ENCODE assay signal across 31 cellular contexts in the genomic region with DNA sequence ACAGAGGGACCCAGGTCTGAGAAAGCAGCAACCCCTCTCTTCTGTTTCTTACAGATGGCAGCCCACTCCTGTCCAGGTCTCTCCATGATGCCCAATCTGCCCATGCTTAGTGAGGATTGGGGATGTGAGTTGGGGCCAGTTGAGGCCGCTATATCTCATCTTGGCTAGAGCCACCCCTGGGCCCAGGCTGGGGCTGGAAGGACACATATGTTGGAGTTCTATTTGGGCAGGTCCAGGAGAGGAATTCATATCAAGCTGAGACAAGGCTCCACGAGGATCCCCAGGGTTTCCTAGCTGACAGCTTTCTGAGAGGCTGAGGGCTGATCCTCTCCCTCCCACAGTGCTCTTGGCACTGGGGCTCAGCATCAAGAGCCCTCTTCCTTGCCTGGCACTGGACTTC. TPM values are rescaled to one million over a fixed set of nuclear protein-coding genes. Genes with fewer than 3 reads are reported as not detected.
"Had no signal": no experiment of that assay in that cellular context is flagged by ENCODE, and none has a peak within 500 bp of the region (broad histone marks: within the 10 kb centered on the region; RNA-seq: fewer than 3 reads in every experiment).

No MANE protein-coding gene starts in this region.

- DNase-seq: activated CD4-positive, alpha-beta T cell treated with anti-CD3 and anti-CD28 coated beads, Interleukin-2, amount 10 ng/mL, durations not matched to agents 24 days and 14 days; activated CD4-positive, alpha-beta T cell treated with anti-CD3 and anti-CD28 coated beads, Interleukin-2, amount 50 U/mL, for 4 hours; activated CD8-positive, alpha-beta T cell treated with anti-CD3 and anti-CD28 coated beads for 36 hours; activated effector memory CD4-positive, alpha-beta T cell treated with Interleukin-2 at 50 U/mL for 16 hours; activated naive CD4-positive, alpha-beta T cell treated with anti-CD3 and anti-CD28 coated beads, Interleukin-2, amount 50 U/mL, for 16 hours; activated naive CD8-positive, alpha-beta T cell treated with anti-CD3 and anti-CD28 coated beads for 36 hours; activated T-cell treated with anti-CD3 and anti-CD28 coated beads for 4 hours; activated T-cell treated with anti-CD3 and anti-CD28 coated beads, Interleukin-2, amount 50 U/mL, for 4 hours; amniotic stem cell; NCI-H1105; NCI-H1436; NCI-H1694; NCI-H1930; NCI-H2081 treated with DMSO at 0.1 percent for 48 hours; NCI-H226; NCI-H446 treated with DMSO at 0.1 percent for 48 hours; NCI-H524 treated with DMSO at 0.1 percent for 48 hours; NK-92 treated with Interleukin-12 subunit alpha and Interleukin-12 subunit beta, amount 100 ng/mL, for 24 hours; PC-3; Right ventricle myocardium superior; SW 1271 had no signal

- H3K4me3 ChIP-seq: ascending aorta, cardiac muscle cell, K562 had no signal

- H3K27ac ChIP-seq: ascending aorta, cardiac muscle cell, RWPE1 had no signal

- H3K9me3 ChIP-seq: ascending aorta had no signal

- H3K27ac Mint-ChIP-seq: activated CD4-positive, alpha-beta T cell treated with anti-CD3 and anti-CD28 coated beads, Interleukin-2, amount 10 ng/mL, durations not matched to agents 24 days and 14 days; activated CD8-positive, alpha-beta T cell treated with anti-CD3 and anti-CD28 coated beads for 36 hours; activated naive CD8-positive, alpha-beta T cell treated with anti-CD3 and anti-CD28 coated beads for 36 hours; activated T-helper 1 cell treated with anti-CD3 and anti-CD28 coated beads, Interleukin-12 subunit alpha, Interleukin-12 subunit beta, Interleukin-2, Interleukin-4 antibody, amounts not matched to agents 30 ng/mL and 10 ng/mL and 1 ng/mL, durations not matched to agents 14 hours and 24 hours and 36 hours; T-helper 2 cell treated with Interferon-gamma antibody and Interleukin-4, amounts not matched to agents 5 μg/mL and 100 μg/mL, for 36 hours had no signal

- H3K4me1 ChIP-seq: ascending aorta had no signal

- H3K4me3 Mint-ChIP-seq: activated CD4-positive, alpha-beta T cell treated with anti-CD3 and anti-CD28 coated beads, Interleukin-2, amount 10 ng/mL, durations not matched to agents 24 days and 14 days; activated CD8-positive, alpha-beta T cell treated with anti-CD3 and anti-CD28 coated beads for 36 hours; activated naive CD8-positive, alpha-beta T cell treated with anti-CD3 and anti-CD28 coated beads for 36 hours; activated T-cell treated with anti-CD3 and anti-CD28 coated beads, Interleukin-2, amount 50 U/mL, for 4 hours; activated T-helper 1 cell treated with anti-CD3 and anti-CD28 coated beads, Interleukin-12 subunit alpha, Interleukin-12 subunit beta, Interleukin-2, Interleukin-4 antibody, amounts not matched to agents 30 ng/mL and 10 ng/mL and 1 ng/mL, durations not matched to agents 14 hours and 24 hours and 36 hours; T-helper 2 cell treated with Interferon-gamma antibody and Interleukin-4, amounts not matched to agents 5 μg/mL and 100 μg/mL, for 36 hours had no signal

- H3K9me3 Mint-ChIP-seq: activated CD8-positive, alpha-beta T cell treated with anti-CD3 and anti-CD28 coated beads for 36 hours; activated naive CD8-positive, alpha-beta T cell treated with anti-CD3 and anti-CD28 coated beads for 36 hours; activated T-cell treated with anti-CD3 and anti-CD28 coated beads, Interleukin-2, amount 50 U/mL, for 4 hours; activated T-helper 1 cell treated with anti-CD3 and anti-CD28 coated beads, Interleukin-12 subunit alpha, Interleukin-12 subunit beta, Interleukin-2, Interleukin-4 antibody, amounts not matched to agents 30 ng/mL and 10 ng/mL and 1 ng/mL, durations not matched to agents 14 hours and 24 hours and 36 hours; central memory CD8-positive, alpha-beta T cell; T-helper 2 cell treated with Interferon-gamma antibody and Interleukin-4, amounts not matched to agents 5 μg/mL and 100 μg/mL, for 36 hours had no signal

- H3K36me3 ChIP-seq: ascending aorta, cardiac muscle cell had no signal

- H3K27me3 Mint-ChIP-seq: activated CD4-positive, alpha-beta T cell treated with anti-CD3 and anti-CD28 coated beads, Interleukin-2, amount 10 ng/mL, durations not matched to agents 24 days and 14 days; activated CD8-positive, alpha-beta T cell treated with anti-CD3 and anti-CD28 coated beads for 36 hours; activated naive CD8-positive, alpha-beta T cell treated with anti-CD3 and anti-CD28 coated beads for 36 hours had no signal

- H3K27me3 ChIP-seq: ascending aorta, cardiac muscle cell had no signal

- ATAC-seq: activated CD8-positive, alpha-beta T cell treated with anti-CD3 and anti-CD28 coated beads for 36 hours; activated T-cell treated with anti-CD3 and anti-CD28 coated beads, Interleukin-2, amount 50 U/mL, for 4 hours; K562; PC-3 had no signal

- H3K36me3 Mint-ChIP-seq: activated naive CD8-positive, alpha-beta T cell treated with anti-CD3 and anti-CD28 coated beads for 36 hours had no signal

RNA-seq across cellular contexts. Expression of a gene that starts 11.4 kb away (rescaled TPM):
- total RNA-seq: activated CD4-positive, alpha-beta T cell treated with anti-CD3 and anti-CD28 coated beads, Interleukin-2, amount 10 ng/mL, durations not matched to agents 24 days and 14 days; activated CD8-positive, alpha-beta memory T cell treated with anti-CD3 and anti-CD28 coated beads for 36 hours; activated T-cell treated with anti-CD3 and anti-CD28 coated beads, Interleukin-2, amount 50 U/mL, for 4 hours; activated T-helper 1 cell treated with anti-CD3 and anti-CD28 coated beads, Interleukin-12 subunit alpha, Interleukin-12 subunit beta, Interleukin-2, Interleukin-4 antibody, amounts not matched to agents 30 ng/mL and 10 ng/mL and 1 ng/mL, durations not matched to agents 14 hours and 24 hours and 36 hours; ascending aorta; cardiac muscle cell; PC-3; Right ventricle myocardium superior had no signal
- polyA plus RNA-seq: cardiac muscle cell had no signal

RNA-seq across cellular contexts. Expression of a gene that starts 34.6 kb away (rescaled TPM):
- total RNA-seq: activated CD4-positive, alpha-beta T cell treated with anti-CD3 and anti-CD28 coated beads, Interleukin-2, amount 10 ng/mL, durations not matched to agents 24 days and 14 days; activated CD8-positive, alpha-beta memory T cell treated with anti-CD3 and anti-CD28 coated beads for 36 hours; activated CD8-positive, alpha-beta T cell treated with anti-CD3 and anti-CD28 coated beads for 36 hours; activated naive CD8-positive, alpha-beta T cell treated with anti-CD3 and anti-CD28 coated beads for 36 hours; activated T-cell treated with anti-CD3 and anti-CD28 coated beads, Interleukin-2, amount 50 U/mL, for 4 hours; activated T-helper 1 cell treated with anti-CD3 and anti-CD28 coated beads, Interleukin-12 subunit alpha, Interleukin-12 subunit beta, Interleukin-2, Interleukin-4 antibody, amounts not matched to agents 30 ng/mL and 10 ng/mL and 1 ng/mL, durations not matched to agents 14 hours and 24 hours and 36 hours; ascending aorta; MCF 10A; PC-3; T-helper 1 cell treated with Interleukin-12 subunit alpha and Interleukin-12 subunit beta and Interleukin-4 antibody, amounts not matched to agents 30 ng/mL and 1 ng/mL, for 36 hours had no signal

RNA-seq across cellular contexts. Expression of a gene that starts 46.7 kb away (rescaled TPM):
- total RNA-seq: activated CD4-positive, alpha-beta T cell treated with anti-CD3 and anti-CD28 coated beads, Interleukin-2, amount 10 ng/mL, durations not matched to agents 24 days and 14 days; activated CD8-positive, alpha-beta memory T cell treated with anti-CD3 and anti-CD28 coated beads for 36 hours; activated CD8-positive, alpha-beta T cell treated with anti-CD3 and anti-CD28 coated beads for 36 hours; activated naive CD8-positive, alpha-beta T cell treated with anti-CD3 and anti-CD28 coated beads for 36 hours; activated T-cell treated with anti-CD3 and anti-CD28 coated beads, Interleukin-2, amount 50 U/mL, for 4 hours; activated T-helper 1 cell treated with anti-CD3 and anti-CD28 coated beads, Interleukin-12 subunit alpha, Interleukin-12 subunit beta, Interleukin-2, Interleukin-4 antibody, amounts not matched to agents 30 ng/mL and 10 ng/mL and 1 ng/mL, durations not matched to agents 14 hours and 24 hours and 36 hours; ascending aorta; cardiac muscle cell; K562; MCF 10A; PC-3; Right ventricle myocardium superior; T-helper 1 cell treated with Interleukin-12 subunit alpha and Interleukin-12 subunit beta and Interleukin-4 antibody, amounts not matched to agents 30 ng/mL and 1 ng/mL, for 36 hours had no signal
- polyA plus RNA-seq: cardiac muscle cell, K562 had no signal
